21 cellular contexts compared by ENCODE assay signal in genomic region chr22:20106205-20106848, GRCh38. TPM values are rescaled to one million over a fixed set of nuclear protein-coding genes. Genes with fewer than 3 reads are reported as not detected.
A peak's percentile ranks its signal among the peaks of the same experiment; 100 is the strongest.
DNase-seq lines count a peak whose midpoint lies in the region; ATAC-seq, FAIRE-seq and TF ChIP-seq lines count a peak whose summit lies in the region.
"Had no signal": no experiment of that assay in that cellular context is flagged by ENCODE, and none has a peak within 500 bp of the region (broad histone marks: within the 10 kb centered on the region; RNA-seq: fewer than 3 reads in every experiment).

No MANE protein-coding gene starts in this region.

- no peak for ATAC-seq in left ventricle myocardium superior
- ATAC-seq in Right ventricle myocardium superior (ENCODE audit: poor library complexity) = no peak
- no peak for ATAC-seq in aorta (ENCODE audit: low FRiP score)
- no peak for ATAC-seq in foreskin keratinocyte
- ATAC-seq in WTC11 = no peak
- ATAC-seq: body of pancreas; heart left ventricle; stimulated activated naive CD8-positive, alpha-beta T cell treated with anti-CD3 and anti-CD28 coated beads, Interleukin-15, Interleukin-2, amounts not matched to agents 100 U/mL and 50 U/mL, for 24 hours had no signal

- no peak overlapping the region for H3K4me3 ChIP-seq in kidney (ENCODE audit: low read length in 2 of 2)
- H3K4me3 ChIP-seq in aorta (ENCODE audit: low read length in 2 of 2) = no peak overlapping the region
- H3K4me3 ChIP-seq: body of pancreas, heart left ventricle, lung, sigmoid colon, tibial nerve had no signal

- H3K27me3 ChIP-seq in aorta (ENCODE audit: control insufficient read depth in 1 of 2, insufficient read depth in 2 of 2, low read length in 1 of 2) (no peaks in the 10 kb centered on the region), foreskin keratinocyte (no peaks in the 10 kb centered on the region)
- H3K27me3 ChIP-seq: body of pancreas, heart left ventricle, sigmoid colon, tibial nerve had no signal

- DNase-seq in left ventricle myocardium superior (peak; percentile 9), Right ventricle myocardium superior (no peak), kidney (peak; percentile 56), aorta (peak; percentile 25 to 56), foreskin keratinocyte (no peak), WTC11 (ENCODE audit: low spot score) (no peak)
- DNase-seq: activated naive CD4-positive, alpha-beta T cell treated with anti-CD3 and anti-CD28 coated beads, Interleukin-2, amount 50 U/mL, for 16 hours; activated T-cell treated with anti-CD3 and anti-CD28 coated beads for 4 hours; body of pancreas; CD4-positive, alpha-beta T cell; H7; immature natural killer cell; NCI-H1417; NCI-H2107; sigmoid colon; stimulated activated CD4-positive, alpha-beta T cell treated with anti-CD3 and anti-CD28 coated beads, Interleukin-2, amount 100 ng/mL, for 24 hours; stimulated activated naive CD8-positive, alpha-beta T cell treated with anti-CD3 and anti-CD28 coated beads, Interleukin-15, Interleukin-2, amounts not matched to agents 100 U/mL and 50 U/mL, for 24 hours had no signal

- H3K9me3 Mint-ChIP-seq in WTC11 = no peaks in the 10 kb centered on the region
- H3K9me3 Mint-ChIP-seq: CD4-positive, alpha-beta T cell; immature natural killer cell had no signal

- 87 to 89% methylated on average over 20 of the region's 20 CpGs for WGBS in aorta, 2 donors

- H3K9me3 ChIP-seq in kidney (ENCODE audit: control insufficient read depth in 1 of 2, low read length in 2 of 2) = no peaks in the 10 kb centered on the region
- no peaks in the 10 kb centered on the region for H3K9me3 ChIP-seq in aorta (ENCODE audit: control insufficient read depth, low read length)
- H3K9me3 ChIP-seq: body of pancreas, heart left ventricle, sigmoid colon, tibial nerve had no signal

- no peak overlapping the region for H3K4me3 Mint-ChIP-seq in WTC11
- H3K4me3 Mint-ChIP-seq: CD4-positive, alpha-beta T cell; immature natural killer cell had no signal

- POLR2A ChIA-PET in WTC11 (lab: Charles Lee) = no interaction called here

- no peak overlapping the region for H3K27ac ChIP-seq in kidney (ENCODE audit: low read depth in 2 of 2, low read length in 2 of 2)
- no peak overlapping the region for H3K27ac ChIP-seq in aorta (ENCODE audit: low read depth in 1 of 2, low read length in 2 of 2)
- no peak overlapping the region for H3K27ac ChIP-seq in foreskin keratinocyte
- H3K27ac ChIP-seq: body of pancreas, heart left ventricle, sigmoid colon, tibial nerve had no signal

- intact Hi-C loops in left ventricle myocardium superior (cut with micrococcal nuclease) (no loop called here), Right ventricle myocardium superior (cut with DNase I) (no loop called here), kidney (cut with DNase I) (no loop called here), aorta (cut with DNase I) (no loop called here)

- H3K9ac ChIP-seq in kidney (ENCODE audit: low read length in 2 of 2) = no peak overlapping the region

- no peaks in the 10 kb centered on the region for H3K4me1 Mint-ChIP-seq in WTC11

- peaks cover 0 to 7% of the 10 kb centered on the region in 2 donors for H3K4me1 ChIP-seq in kidney (ENCODE audit: control insufficient read depth in 1 of 2, insufficient read depth in 1 of 2, low read depth in 1 of 2, low read length in 2 of 2)
- H3K4me1 ChIP-seq in aorta (ENCODE audit: control insufficient read depth in 1 of 2, insufficient read depth in 2 of 2, low read length in 2 of 2) = no peaks in the 10 kb centered on the region
- no peaks in the 10 kb centered on the region for H3K4me1 ChIP-seq in foreskin keratinocyte
- H3K4me1 ChIP-seq: sigmoid colon, tibial nerve had no signal

- CTCF ChIA-PET in WTC11 (lab: Charles Lee) = interaction anchor here (1.2 kb wide), 1 partner anchor 376 kb away, joined by 3 read pairs; no protein-coding TSS in a partner anchor

- TF ChIP-seq CTCF in kidney (IDR thresholded peaks at IDR 0.05; ENCODE audit: borderline replicate concordance, extremely low read depth, insufficient read depth) (no peak), foreskin keratinocyte (conservative IDR thresholded peaks at IDR 0.05) (no peak), WTC11 (IDR thresholded peaks at IDR 0.05) (no peak)

- no peak overlapping the region for H3K27ac Mint-ChIP-seq in WTC11
- H3K27ac Mint-ChIP-seq: CD4-positive, alpha-beta T cell had no signal

- H3K36me3 ChIP-seq in kidney (ENCODE audit: control insufficient read depth in 1 of 2, insufficient read depth in 2 of 2, low read length in 2 of 2) = peaks cover 47 to 61% of the 10 kb centered on the region in 2 donors
- H3K36me3 ChIP-seq in aorta (ENCODE audit: control insufficient read depth in 1 of 2, insufficient read depth in 2 of 2, low read length in 1 of 2) = peaks cover 0 to 14% of the 10 kb centered on the region in 2 donors

- no peak for FAIRE-seq in kidney (lab: Jason Lieb, UNC)
- FAIRE-seq: colon had no signal

- peaks cover 75% of the 10 kb centered on the region for H3K36me3 Mint-ChIP-seq in WTC11

- no peaks in the 10 kb centered on the region for H3K27me3 Mint-ChIP-seq in WTC11 (ENCODE audit: low read depth)
- H3K27me3 Mint-ChIP-seq: CD4-positive, alpha-beta T cell had no signal

TF ChIP-seq in WTC11, 78 proteins besides CTCF, POLR2A, EP300 and RAD21:
- TF ChIP-seq IRF2 (CRISPR knock-in tag; IDR thresholded peaks at IDR 0.05; ENCODE audit: borderline replicate concordance, low read depth) = no peak

RNA-seq across cellular contexts. Expression of gene RANBP1, which starts 9.6 kb away (rescaled TPM):
- total RNA-seq in left ventricle myocardium superior (36.6 TPM), Right ventricle myocardium superior (32.7 TPM), kidney (67.2 TPM), aorta (10 to 100 TPM; 49.8 to 54.7 TPM), foreskin keratinocyte (319 and 387 TPM in 2 replicates), WTC11 (2021) (379 to 443 TPM (median 400 TPM) in 3 replicates)
- polyA plus RNA-seq in kidney (ENCODE audit: insufficient read depth, low read depth, low replicate concordance) (80.5 TPM), aorta (10 to 100 TPM; 57.6 to 75.0 TPM), foreskin keratinocyte (374 and 452 TPM in 2 replicates)

RNA-seq across cellular contexts. Expression of gene TRMT2A, which starts 10.7 kb away (rescaled TPM):
- total RNA-seq in left ventricle myocardium superior (28.5 TPM), Right ventricle myocardium superior (21.9 TPM), kidney (50.0 TPM), aorta (10 to 100 TPM; 42.5 to 49.8 TPM), foreskin keratinocyte (41.2 and 49.5 TPM in 2 replicates), WTC11 (2021) (52.0 to 68.6 TPM (median 53.7 TPM) in 3 replicates)
- polyA plus RNA-seq in kidney (ENCODE audit: insufficient read depth, low read depth, low replicate concordance) (37.3 TPM), aorta (100 to 1,000 TPM in 1 of 2 donors, 10 to 100 TPM in 1; 15.9 to 152 TPM), foreskin keratinocyte (43.7 and 48.2 TPM in 2 replicates)

RNA-seq across cellular contexts. Expression of gene ZDHHC8, which starts 25.3 kb away (rescaled TPM):
- total RNA-seq in left ventricle myocardium superior = 51.6 TPM
- 39.2 TPM for total RNA-seq in Right ventricle myocardium superior
- total RNA-seq in kidney = 57.1 TPM
- 18.8 TPM for polyA plus RNA-seq in kidney (ENCODE audit: insufficient read depth, low read depth, low replicate concordance)
- 10 to 100 TPM; 56.0 to 71.9 TPM for total RNA-seq in aorta
- 10 to 100 TPM in 1 of 2 donors, 1 to 10 TPM in 1; 6.3 to 37.1 TPM for polyA plus RNA-seq in aorta
- 23.1 and 28.9 TPM in 2 replicates for total RNA-seq in foreskin keratinocyte
- 34.4 and 41.0 TPM in 2 replicates for polyA plus RNA-seq in foreskin keratinocyte
- 72.3 to 79.7 TPM (median 77.6 TPM) in 3 replicates for total RNA-seq in WTC11 (2021)

RNA-seq across cellular contexts. Expression of gene DGCR8, which starts 26.3 kb away (rescaled TPM):
- total RNA-seq in left ventricle myocardium superior (17.7 TPM), Right ventricle myocardium superior (15.4 TPM), kidney (40.1 TPM), aorta (10 to 100 TPM; 31.9 to 43.9 TPM), foreskin keratinocyte (30.4 and 31.7 TPM in 2 replicates), WTC11 (2021) (39.5 to 55.0 TPM (median 41.2 TPM) in 3 replicates)
- polyA plus RNA-seq in kidney (ENCODE audit: insufficient read depth, low read depth, low replicate concordance) (12.2 TPM), aorta (10 to 100 TPM in 1 of 2 donors, 1 to 10 TPM in 1; 5.5 to 22.5 TPM), foreskin keratinocyte (13.5 and 13.7 TPM in 2 replicates)

RNA-seq across cellular contexts. Expression of gene CCDC188, which starts 44.5 kb away (rescaled TPM):
- total RNA-seq in left ventricle myocardium superior = 0.27 TPM
- total RNA-seq in Right ventricle myocardium superior = 0.30 TPM
- 2.8 TPM for total RNA-seq in kidney
- 0.54 TPM for polyA plus RNA-seq in kidney (ENCODE audit: insufficient read depth, low read depth, low replicate concordance)
- 1 to 10 TPM in 1 of 2 donors, under 1 TPM in 1; 0.78 to 4.0 TPM for total RNA-seq in aorta
- not detected for polyA plus RNA-seq in aorta
- total RNA-seq in foreskin keratinocyte = not detected in 2 replicates
- not detected in 2 replicates for polyA plus RNA-seq in foreskin keratinocyte
- not detected in 3 replicates for total RNA-seq in WTC11 (2021)
- total RNA-seq: body of pancreas; CD4-positive, alpha-beta T cell; H7 had no signal

Comparison
In these comparisons a context has a peak if more than half of its experiments do, and no peak if none do; other contexts are left out.
1. DNase-seq: peak in left ventricle myocardium superior (single experiment), kidney (single experiment) and aorta (2 of 2); none in Right ventricle myocardium superior (single experiment), foreskin keratinocyte (0 of 2) and WTC11 (single experiment).